ENCODE assay signal across 8 cellular contexts in the genomic region with DNA sequence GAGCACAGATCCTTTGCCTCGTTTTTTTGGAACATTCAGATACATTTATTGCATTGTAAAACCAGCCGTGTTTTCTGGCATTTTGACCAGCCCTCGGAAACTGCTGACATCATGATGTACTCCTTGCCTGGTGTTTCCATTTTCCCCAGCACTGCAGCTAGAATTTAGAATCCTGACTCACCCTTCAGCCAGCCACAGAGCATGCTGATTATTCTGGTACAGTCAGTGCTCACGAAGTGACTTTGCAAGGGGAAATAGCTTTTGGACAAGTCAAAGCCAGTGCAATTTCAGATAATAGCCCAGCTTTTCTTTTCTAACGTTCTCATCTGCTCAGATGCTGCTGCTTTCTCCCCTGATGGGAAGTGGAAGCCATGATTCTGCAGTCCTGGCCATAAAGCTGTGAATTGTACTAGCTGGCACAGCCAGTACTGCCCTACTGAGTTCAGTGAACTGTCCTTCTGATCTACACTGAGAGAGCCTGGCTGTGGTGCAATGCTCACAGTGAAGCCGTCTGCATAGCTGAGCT. TPM values are rescaled to one million over a fixed set of nuclear protein-coding genes. Genes with fewer than 3 reads are reported as not detected.
DNase-seq lines count a peak whose midpoint lies in the region; ATAC-seq, FAIRE-seq and TF ChIP-seq lines count a peak whose summit lies in the region.

No MANE protein-coding gene starts in this region.

- H3K4me2 ChIP-seq in astrocyte (ENCODE audit: low read length), result peak overlapping the region; percentile 83

- H3K36me3 Mint-ChIP-seq in activated naive CD4-positive, alpha-beta T cell treated with anti-CD3 and anti-CD28 coated beads, Interleukin-2, amount 50 U/mL, for 72 hours, result no peaks in the 10 kb centered on the region
- no peaks in the 10 kb centered on the region for H3K36me3 Mint-ChIP-seq in astrocyte (ENCODE audit: low read depth, unreplicated experiment)
- H3K36me3 Mint-ChIP-seq in stimulated activated naive B cell treated with anti-CD40 and anti-IgM and Interleukin-4, amounts not matched to agents 10 μg/mL and 1 μg/mL and 100 μg/mL, for 72 hours, result peaks cover 3% of the 10 kb centered on the region in 2 donors

- H3K4me1 ChIP-seq in astrocyte (ENCODE audit: insufficient read depth, low read length), result peaks cover 11% of the 10 kb centered on the region

- no peaks in the 10 kb centered on the region for H3K27me3 ChIP-seq in astrocyte (ENCODE audit: insufficient read depth, low read length)

- peaks cover 22% of the 10 kb centered on the region for H3K4me1 Mint-ChIP-seq in astrocyte (ENCODE audit: low read depth, unreplicated experiment)
- peaks cover 14 to 24% of the 10 kb centered on the region in 2 donors for H3K4me1 Mint-ChIP-seq in stimulated activated naive B cell treated with anti-CD40 and anti-IgM and Interleukin-4, amounts not matched to agents 10 μg/mL and 1 μg/mL and 100 μg/mL, for 72 hours

- no peaks in the 10 kb centered on the region for H3K9me3 ChIP-seq in astrocyte (ENCODE audit: insufficient read depth, low read depth, low read length)

- no peaks in the 10 kb centered on the region for H3K27me3 Mint-ChIP-seq in astrocyte (ENCODE audit: low read depth, unreplicated experiment)
- H3K27me3 Mint-ChIP-seq in stimulated activated naive B cell treated with anti-CD40 and anti-IgM and Interleukin-4, amounts not matched to agents 10 μg/mL and 1 μg/mL and 100 μg/mL, for 72 hours, result no peaks in the 10 kb centered on the region

- DNase-seq in activated naive CD4-positive, alpha-beta T cell treated with anti-CD3 and anti-CD28 coated beads, Interleukin-2, amount 50 U/mL, for 72 hours (ENCODE audit: low spot score in 2 of 2), result no peak
- DNase-seq in activated naive CD4-positive, alpha-beta T cell treated with Interleukin-2 at 50 U/mL for 16 hours, result no peak
- peak; percentile 93 for DNase-seq in astrocyte (ENCODE audit: low read depth)
- peak; percentile 73 for DNase-seq in inferior parietal cortex (ENCODE audit: extremely low spot score)
- DNase-seq in stimulated activated naive B cell treated with anti-CD40 and anti-IgM and Interleukin-4, amounts not matched to agents 10 μg/mL and 1 μg/mL and 100 μg/mL, for 72 hours, result no peak
- DNase-seq in GM20000 (ENCODE audit: low spot score), result no peak
- no peak for DNase-seq in DMS153 treated with DMSO at 0.1 percent for 48 hours (lab: John Stamatoyannopoulos, UW; ENCODE audit: unreplicated experiment)

- peak overlapping the region; percentile 82 for H3K27ac ChIP-seq in astrocyte (ENCODE audit: low read depth, low read length)

- peak overlapping the region; percentile 72 for H3K9ac ChIP-seq in astrocyte (ENCODE audit: low read length)

- peak overlapping the region; percentile 32 for H3K4me3 ChIP-seq in astrocyte (ENCODE audit: insufficient read depth, low read depth, low read length)

- peak; percentile 99 for FAIRE-seq in astrocyte (lab: Jason Lieb, UNC)

- peak overlapping the region; percentile 69 for H2AFZ ChIP-seq in astrocyte (ENCODE audit: low read depth, low read length)

- H3K4me3 Mint-ChIP-seq in astrocyte (ENCODE audit: unreplicated experiment), result peak overlapping the region; percentile 71
- no peak overlapping the region for H3K4me3 Mint-ChIP-seq in stimulated activated naive B cell treated with anti-CD40 and anti-IgM and Interleukin-4, amounts not matched to agents 10 μg/mL and 1 μg/mL and 100 μg/mL, for 72 hours

- no peaks in the 10 kb centered on the region for H4K20me1 ChIP-seq in astrocyte (ENCODE audit: insufficient read depth, low read length)

- no peaks in the 10 kb centered on the region for H3K9me3 Mint-ChIP-seq in activated naive CD4-positive, alpha-beta T cell treated with anti-CD3 and anti-CD28 coated beads, Interleukin-2, amount 50 U/mL, for 72 hours
- no peaks in the 10 kb centered on the region for H3K9me3 Mint-ChIP-seq in astrocyte (ENCODE audit: unreplicated experiment)
- H3K9me3 Mint-ChIP-seq in stimulated activated naive B cell treated with anti-CD40 and anti-IgM and Interleukin-4, amounts not matched to agents 10 μg/mL and 1 μg/mL and 100 μg/mL, for 72 hours, result no peaks in the 10 kb centered on the region

- peak; percentile 57 to 60 for ATAC-seq in activated naive CD4-positive, alpha-beta T cell treated with anti-CD3 and anti-CD28 coated beads, Interleukin-2, amount 50 U/mL, for 72 hours
- ATAC-seq in stimulated activated naive B cell treated with anti-CD40 and anti-IgM and Interleukin-4, amounts not matched to agents 10 μg/mL and 1 μg/mL and 100 μg/mL, for 72 hours (replicated peaks), result peak; percentile 46 to 50
- no peak for ATAC-seq in HG03108 (IDR thresholded peaks at IDR 0.05; ENCODE audit: unreplicated experiment)

- no peak for TF ChIP-seq CTCF in astrocyte (IDR thresholded peaks at IDR 0.05; ENCODE audit: insufficient read depth, low read depth, low read length)
- no peak for TF ChIP-seq CTCF in GM20000 (IDR thresholded peaks at IDR 0.05; ENCODE audit: extremely low read depth, missing control alignments)

- H3K36me3 ChIP-seq in astrocyte (ENCODE audit: insufficient read depth, low read length), result no peaks in the 10 kb centered on the region

- no peaks in the 10 kb centered on the region for H3K79me2 ChIP-seq in astrocyte (ENCODE audit: insufficient read depth, low read length)

- H3K27ac Mint-ChIP-seq in activated naive CD4-positive, alpha-beta T cell treated with anti-CD3 and anti-CD28 coated beads, Interleukin-2, amount 50 U/mL, for 72 hours, result no peak overlapping the region
- peak overlapping the region; percentile 92 for H3K27ac Mint-ChIP-seq in astrocyte (ENCODE audit: unreplicated experiment)
- no peak overlapping the region for H3K27ac Mint-ChIP-seq in stimulated activated naive B cell treated with anti-CD40 and anti-IgM and Interleukin-4, amounts not matched to agents 10 μg/mL and 1 μg/mL and 100 μg/mL, for 72 hours

RNA-seq across cellular contexts. Expression of a gene that starts 12.1 kb away (rescaled TPM):
- 100 to 1,000 TPM; 282 to 299 TPM for total RNA-seq in activated naive CD4-positive, alpha-beta T cell treated with anti-CD3 and anti-CD28 coated beads, Interleukin-2, amount 50 U/mL, for 72 hours
- 206 and 227 TPM in 2 replicates for total RNA-seq in astrocyte

RNA-seq across cellular contexts. Expression of a gene that starts 34.9 kb away (rescaled TPM):
- 10 to 100 TPM; 69.9 to 84.0 TPM for total RNA-seq in activated naive CD4-positive, alpha-beta T cell treated with anti-CD3 and anti-CD28 coated beads, Interleukin-2, amount 50 U/mL, for 72 hours
- total RNA-seq in astrocyte, result 26.6 and 29.7 TPM in 2 replicates

RNA-seq across cellular contexts. Expression of a gene that starts 53.6 kb away (rescaled TPM):
- total RNA-seq in activated naive CD4-positive, alpha-beta T cell treated with anti-CD3 and anti-CD28 coated beads, Interleukin-2, amount 50 U/mL, for 72 hours, result 100 to 1,000 TPM; 130 to 147 TPM
- 267 and 275 TPM in 2 replicates for total RNA-seq in astrocyte

Comparison
In these comparisons a context has a peak if more than half of its experiments do, and no peak if none do; other contexts are left out.
1. DNase-seq: peak in astrocyte (single experiment) and inferior parietal cortex (single experiment); none in activated naive CD4-positive, alpha-beta T cell treated with anti-CD3 and anti-CD28 coated beads, Interleukin-2, amount 50 U/mL, for 72 hours (0 of 2), activated naive CD4-positive, alpha-beta T cell treated with Interleukin-2 at 50 U/mL for 16 hours (single experiment), stimulated activated naive B cell treated with anti-CD40 and anti-IgM and Interleukin-4, amounts not matched to agents 10 μg/mL and 1 μg/mL and 100 μg/mL, for 72 hours (single experiment), GM20000 (single experiment) and DMS153 treated with DMSO at 0.1 percent for 48 hours (single experiment).